1 cellular context compared by ENCODE assay signal in genomic region chr10:28878236-28878970, GRCh38.
TF ChIP-seq lines count a peak whose summit lies in the region.

No MANE protein-coding gene starts in this region.

TF ChIP-seq in K562, 482 proteins besides CTCF, POLR2A, EP300 and RAD21 (continues in another document):
- TF ChIP-seq HBP1 (CRISPR knock-in tag; IDR thresholded peaks at IDR 0.05) (no peak), ARID3B (CRISPR knock-in tag; IDR thresholded peaks at IDR 0.05; ENCODE audit: borderline replicate concordance) (no peak), ZNF512 (tag; IDR thresholded peaks at IDR 0.05) (no peak), ELK1 (CRISPR knock-in tag; IDR thresholded peaks at IDR 0.05) (no peak), ZNF830 (CRISPR knock-in tag; IDR thresholded peaks at IDR 0.05) (no peak), ZNF239 (CRISPR knock-in tag; IDR thresholded peaks at IDR 0.05) (no peak), PBX2 (CRISPR knock-in tag; IDR thresholded peaks at IDR 0.05; ENCODE audit: low read depth) (no peak), PBX2 (tag; conservative IDR thresholded peaks at IDR 0.05; ENCODE audit: low read depth) (peak; percentile 88), MEF2D (tag; conservative IDR thresholded peaks at IDR 0.05; ENCODE audit: low read depth) (no peak), ZNF695 (CRISPR knock-in tag; IDR thresholded peaks at IDR 0.05) (no peak), BMI1 (IDR thresholded peaks at IDR 0.05; ENCODE audit: low read length) (no peak), POLR2AphosphoS2 (IDR thresholded peaks at IDR 0.05; ENCODE audit: low read length) (no peak), ZBTB7A (IDR thresholded peaks at IDR 0.05; ENCODE audit: borderline replicate concordance, control insufficient read depth, low read depth, low read length) (no peak), ZBTB49 (CRISPR knock-in tag; IDR thresholded peaks at IDR 0.05; ENCODE audit: borderline replicate concordance) (no peak), MCM7 (IDR thresholded peaks at IDR 0.05) (no peak), BRF1 (IDR thresholded peaks at IDR 0.05; ENCODE audit: borderline replicate concordance, extremely low read depth, insufficient read length) (no peak), PPARD (CRISPR knock-in tag; IDR thresholded peaks at IDR 0.05) (no peak), MYBL2 (IDR thresholded peaks at IDR 0.05; ENCODE audit: low read depth) (no peak), MYBL2 (CRISPR knock-in tag; IDR thresholded peaks at IDR 0.05; ENCODE audit: borderline replicate concordance) (no peak), SOX6 (IDR thresholded peaks at IDR 0.05) (0 out of 2 replicates have a peak, but pooled peaks have one; percentile 6), ZNF445 (CRISPR knock-in tag; IDR thresholded peaks at IDR 0.05; ENCODE audit: low read depth) (no peak), ZNF584 (CRISPR knock-in tag; IDR thresholded peaks at IDR 0.05; ENCODE audit: low read depth) (no peak), E4F1 (CRISPR knock-in tag; IDR thresholded peaks at IDR 0.05; ENCODE audit: borderline replicate concordance) (no peak), ZNF274 (IDR thresholded peaks at IDR 0.05; ENCODE audit: borderline replicate concordance, low read depth, low read length) (no peak), DNMT1 (IDR thresholded peaks at IDR 0.05) (no peak), CBFB (CRISPR knock-in tag; IDR thresholded peaks at IDR 0.05) (no peak), JUN (IDR thresholded peaks at IDR 0.05; ENCODE audit: borderline replicate concordance, low read depth, low read length) (no peak; the same call in 1 of the 2 replicates), JUN (CRISPR knock-in tag; IDR thresholded peaks at IDR 0.05; ENCODE audit: borderline replicate concordance) (no peak), CBX5 (IDR thresholded peaks at IDR 0.05; ENCODE audit: borderline replicate concordance, low read depth) (no peak), E2F6 (IDR thresholded peaks at IDR 0.05; ENCODE audit: borderline replicate concordance in 1 of 2, extremely low read depth in 1 of 2, insufficient read depth in 1 of 2, insufficient read length in 1 of 2, low read depth in 1 of 2, low read length in 1 of 2, poor library complexity in 1 of 2, severe bottlenecking in 1 of 2) (peak in 1 of 2 experiments; percentile 55), CHD2 (IDR thresholded peaks at IDR 0.05; ENCODE audit: low read depth, low read length) (no peak), RBBP5 (IDR thresholded peaks at IDR 0.05; ENCODE audit: borderline replicate concordance, insufficient read depth, low read length, poor library complexity, severe bottlenecking) (no peak), GTF2B (IDR thresholded peaks at IDR 0.05; ENCODE audit: extremely low read depth, insufficient read length) (no peak), LEF1 (IDR thresholded peaks at IDR 0.05) (no peak), ZBTB1 (CRISPR knock-in tag; IDR thresholded peaks at IDR 0.05; ENCODE audit: borderline replicate concordance, low read depth) (no peak), ELK3 (CRISPR knock-in tag; IDR thresholded peaks at IDR 0.05) (no peak), SREBF1 (IDR thresholded peaks at IDR 0.05; ENCODE audit: borderline replicate concordance, low read depth, low read length) (no peak), FOXK2 (conservative IDR thresholded peaks at IDR 0.05 in 1 of 2, IDR thresholded peaks at IDR 0.05 in 1 of 2; ENCODE audit: low read depth in 2 of 2) (0 out of 4 replicates have a peak, but pooled peaks of 1 of the 2 experiments have one; percentile 9), MLLT1 (IDR thresholded peaks at IDR 0.05) (0 out of 4 replicates have a peak, but pooled peaks of 1 of the 2 experiments have one; percentile 65), ZBED1 (IDR thresholded peaks at IDR 0.05) (no peak), TRIM28 (IDR thresholded peaks at IDR 0.05) (no peak), ZBTB9 (CRISPR knock-in tag; IDR thresholded peaks at IDR 0.05) (no peak), ZNF780A (CRISPR knock-in tag; IDR thresholded peaks at IDR 0.05) (no peak), ZKSCAN1 (IDR thresholded peaks at IDR 0.05; ENCODE audit: low read depth, low read length) (no peak)
